In genomic region chr17:57121308-57122042, GRCh38 we compare ENCODE assay signal across 8 cellular contexts. TPM values are rescaled to one million over a fixed set of nuclear protein-coding genes. Genes with fewer than 3 reads are reported as not detected.
DNase-seq lines count a peak whose midpoint lies in the region; ATAC-seq and TF ChIP-seq lines count a peak whose summit lies in the region.

No MANE protein-coding gene starts in this region.

- DNase-seq in HEK293T (ENCODE audit: extremely low spot score): peak; percentile 71
- DNase-seq in hepatocyte (ENCODE audit: low spot score): peak; percentile 70
- DNase-seq in putamen (ENCODE audit: low spot score): no peak
- no peak for DNase-seq in H4 (ENCODE audit: low spot score)

- 49% methylated on average over 12 of the region's 12 CpGs for WGBS in hepatocyte (ENCODE audit: low lambda C conversion rate, missing lambda C conversion rate)

- no peaks in the 10 kb centered on the region for H3K36me3 ChIP-seq in hepatocyte (replicated peaks; ENCODE audit: insufficient read depth, low read depth)

- no peaks in the 10 kb centered on the region for H3K4me1 ChIP-seq in hepatocyte (ENCODE audit: insufficient read depth)

- H3K27ac ChIP-seq in C4-2B (peak overlapping the region; percentile 66), hepatocyte (no peak overlapping the region)

- H3K4me2 ChIP-seq in hepatocyte: no peak overlapping the region

- POLR2A ChIA-PET in HEK293T (lab: Yijun Ruan, JAX): interaction anchor here (1.3 kb wide), 1 partner anchor 15 kb away, joined by 3 read pairs; no protein-coding TSS in a partner anchor

- CTCF ChIA-PET in HEK293T (lab: Yijun Ruan, JAX): interaction anchor here (0.7 to 1.9 kb wide), 2 partner anchors 8 to 13 kb away, joined by 4 to 17 read pairs; no protein-coding TSS in a partner anchor

- no peaks in the 10 kb centered on the region for H3K9me2 ChIP-seq in hepatocyte (replicated peaks; ENCODE audit: insufficient read depth)

- no peaks in the 10 kb centered on the region for H3K79me2 ChIP-seq in hepatocyte

- H3K4me3 ChIP-seq in WI38 (ENCODE audit: low read depth, low read length): no peak overlapping the region
- no peak overlapping the region for H3K4me3 ChIP-seq in hepatocyte

- H3K27me3 ChIP-seq in hepatocyte: no peaks in the 10 kb centered on the region

- TF ChIP-seq CTCF in C4-2B (conservative IDR thresholded peaks at IDR 0.05) (peak; percentile 86), WI38 (IDR thresholded peaks at IDR 0.05; ENCODE audit: low read depth, low read length) (peak; percentile 49), hepatocyte (IDR thresholded peaks at IDR 0.05; ENCODE audit: poor library complexity) (peak; percentile 62)

- no peak for ATAC-seq in GM21737 (IDR thresholded peaks at IDR 0.05; ENCODE audit: unreplicated experiment)
- ATAC-seq in HG02981 (IDR thresholded peaks at IDR 0.05; ENCODE audit: unreplicated experiment): no peak

- H3K9me3 ChIP-seq in hepatocyte (ENCODE audit: low read depth): no peaks in the 10 kb centered on the region

- H2AFZ ChIP-seq in hepatocyte: no peak overlapping the region

- no peaks in the 10 kb centered on the region for H4K20me1 ChIP-seq in hepatocyte (ENCODE audit: insufficient read depth, poor library complexity, severe bottlenecking)

TF ChIP-seq in HEK293T, 16 proteins besides CTCF, POLR2A, EP300 and RAD21:
- TF ChIP-seq BHLHE40 (IDR thresholded peaks at IDR 0.05; ENCODE audit: borderline replicate concordance) (no peak), SP1 (IDR thresholded peaks at IDR 0.05) (no peak), SUZ12 (IDR thresholded peaks at IDR 0.05) (no peak), ELF4 (IDR thresholded peaks at IDR 0.05) (no peak), PKNOX1 (IDR thresholded peaks at IDR 0.05) (no peak), LEF1 (IDR thresholded peaks at IDR 0.05; ENCODE audit: borderline replicate concordance) (no peak), NFRKB (IDR thresholded peaks at IDR 0.05) (no peak)

RNA-seq across cellular contexts. Expression of gene AKAP1, which starts 36.4 kb away (rescaled TPM):
- total RNA-seq in hepatocyte: 46.7 and 59.1 TPM in 2 replicates
- polyA plus RNA-seq in hepatocyte: 28.0 and 33.0 TPM in 2 replicates
- total RNA-seq in H4 (2014; rRNA removed; shearing (Covaris generic)): 14.3 and 19.9 TPM in 2 replicates

Comparison
In these comparisons a context has a peak if more than half of its experiments do, and no peak if none do; other contexts are left out.
1. DNase-seq: peak in HEK293T (single experiment) and hepatocyte (single experiment); none in putamen (single experiment) and H4 (single experiment).
2. Peak in every context shown above with its lines, with median percentiles within 50 percentile points of each other: CTCF ChIP-seq.